21 cellular contexts compared by ENCODE assay signal in genomic region chr14:55926007-55926406, GRCh38.
DNase-seq lines count a peak whose midpoint lies in the region; ATAC-seq, FAIRE-seq and TF ChIP-seq lines count a peak whose summit lies in the region.
"Had no signal": no experiment of that assay in that cellular context is flagged by ENCODE, and none has a peak within 500 bp of the region (broad histone marks: within the 10 kb centered on the region; RNA-seq: fewer than 3 reads in every experiment).

No MANE protein-coding gene starts in this region.

- BruUV-seq in HepG2 (replicated peaks; lab: Mats Ljungman, UMichigan): no TSS peak

- ATAC-seq in HepG2 (peak; percentile 98), right lobe of liver (no peak), GM18907 (IDR thresholded peaks at IDR 0.05; ENCODE audit: unreplicated experiment) (no peak)

- TF ChIP-seq POLR2A in HepG2 (IDR thresholded peaks at IDR 0.05; ENCODE audit: insufficient read depth in 1 of 2, low read depth in 2 of 2, low read length in 2 of 2) (no peak), right lobe of liver (IDR thresholded peaks at IDR 0.05) (no peak)

- H3K4me1 ChIP-seq in HepG2 (ENCODE audit: insufficient read depth, low read length) (peaks cover 17% of the 10 kb centered on the region), right lobe of liver (no peaks in the 10 kb centered on the region), hepatocyte (ENCODE audit: insufficient read depth) (peaks cover 7% of the 10 kb centered on the region), MM.1S (ENCODE audit: low read length) (no peaks in the 10 kb centered on the region)

- CTCF ChIA-PET in HepG2 (lab: Yijun Ruan, JAX; ENCODE audit: low intra/inter-chr PET ratio, low total read pairs): no interaction called here

- H2AFZ ChIP-seq in HepG2 (ENCODE audit: low read length) (no peak overlapping the region), hepatocyte (no peak overlapping the region), MM.1S (ENCODE audit: low read length) (no peak overlapping the region)

- no peaks in the 10 kb centered on the region for H4K20me1 ChIP-seq in HepG2 (ENCODE audit: insufficient read depth, low read length)
- H4K20me1 ChIP-seq in hepatocyte (ENCODE audit: insufficient read depth, poor library complexity, severe bottlenecking): no peaks in the 10 kb centered on the region
- no peaks in the 10 kb centered on the region for H4K20me1 ChIP-seq in MM.1S (ENCODE audit: insufficient read depth, low read length)

- intact Hi-C loops in HepG2 (cut with micrococcal nuclease; ENCODE audit: unreplicated experiment) (no loop called here), right lobe of liver (cut with DNase I) (no loop called here)

- H3K9me3 ChIP-seq in HepG2 (ENCODE audit: low read length): no peaks in the 10 kb centered on the region
- H3K9me3 ChIP-seq in right lobe of liver: no peaks in the 10 kb centered on the region
- peaks cover 2% of the 10 kb centered on the region for H3K9me3 ChIP-seq in hepatocyte (ENCODE audit: low read depth)
- no peaks in the 10 kb centered on the region for H3K9me3 ChIP-seq in MM.1S (replicated peaks; ENCODE audit: insufficient read depth, low read length)
- H3K9me3 ChIP-seq: SK-N-SH had no signal

- H3K36me3 ChIP-seq in HepG2 (replicated peaks in 1 of 2; ENCODE audit: control insufficient read depth in 1 of 2, insufficient read depth in 2 of 2, low read length in 2 of 2) (no peaks in the 10 kb centered on the region), right lobe of liver (no peaks in the 10 kb centered on the region), hepatocyte (replicated peaks; ENCODE audit: insufficient read depth, low read depth) (no peaks in the 10 kb centered on the region), MM.1S (replicated peaks; ENCODE audit: insufficient read depth, low read length) (no peaks in the 10 kb centered on the region)
- H3K36me3 ChIP-seq: cardiac muscle cell had no signal

- TF ChIP-seq EP300 in HepG2 (IDR thresholded peaks at IDR 0.05; ENCODE audit: low read depth in 2 of 2, low read length in 2 of 2) (no peak), HepG2 (CRISPR knock-in tag; IDR thresholded peaks at IDR 0.05; ENCODE audit: borderline replicate concordance) (no peak)

- H3K4me3 ChIP-seq in HepG2 (replicated peaks in 1 of 3; ENCODE audit: insufficient read depth in 1 of 3, low read depth in 2 of 3, low read length in 3 of 3): no peak overlapping the region
- no peak overlapping the region for H3K4me3 ChIP-seq in right lobe of liver
- H3K4me3 ChIP-seq in hepatocyte: no peak overlapping the region
- no peak overlapping the region for H3K4me3 ChIP-seq in MM.1S (ENCODE audit: low read length)
- H3K4me3 ChIP-seq: cardiac muscle cell, skin epidermis had no signal

- peak; percentile 48 for FAIRE-seq in HepG2 (lab: Jason Lieb, UNC)
- FAIRE-seq: GM12892, TTC549 had no signal

- H3K4me2 ChIP-seq in HepG2 (ENCODE audit: low read depth, low read length): peak overlapping the region; percentile 45; the same call in 1 of the 2 replicates
- H3K4me2 ChIP-seq in hepatocyte: no peak overlapping the region
- H3K4me2 ChIP-seq in MM.1S (ENCODE audit: low read depth, low read length): no peak overlapping the region
- H3K4me2 ChIP-seq: SK-N-SH had no signal

- H3K27me3 ChIP-seq in HepG2 (ENCODE audit: control insufficient read depth in 1 of 2, insufficient read depth in 2 of 2, low read length in 2 of 2) (no peaks in the 10 kb centered on the region; a peak in 1 of 5 replicates), right lobe of liver (no peaks in the 10 kb centered on the region), hepatocyte (no peaks in the 10 kb centered on the region), MM.1S (replicated peaks; ENCODE audit: insufficient read depth, low read length) (no peaks in the 10 kb centered on the region)
- H3K27me3 ChIP-seq: cardiac muscle cell had no signal

- in situ Hi-C loops in HepG2 (cut with HindIII; ENCODE audit: extremely low pct_ligation_motif_present, low pct_unique_long_range_greater_than_20kb): no loop called here

- TF ChIP-seq CTCF in HepG2 (CRISPR knock-in tag; IDR thresholded peaks at IDR 0.05) (peak; percentile 43), right lobe of liver (IDR thresholded peaks at IDR 0.05) (no peak), hepatocyte (IDR thresholded peaks at IDR 0.05; ENCODE audit: poor library complexity) (no peak), MM.1S (IDR thresholded peaks at IDR 0.05; ENCODE audit: low read length) (no peak)

- no peaks in the 10 kb centered on the region for H3F3A ChIP-seq in MM.1S (ENCODE audit: insufficient read depth, low read length)

- 3% methylated on average over 6 of the region's 6 CpGs for WGBS in HepG2 (ENCODE audit: low lambda C conversion rate)
- WGBS in right lobe of liver (ENCODE audit: insufficient coverage, low coverage, low lambda C conversion rate, missing lambda C conversion rate): 43% methylated on average over 5 of the region's 6 CpGs
- WGBS in hepatocyte (ENCODE audit: low lambda C conversion rate, missing lambda C conversion rate): 73% methylated on average over 6 of the region's 6 CpGs

- no peak for TF ChIP-seq RAD21 in HepG2 (CRISPR knock-in tag; IDR thresholded peaks at IDR 0.05)

- POLR2A ChIA-PET in HepG2 (lab: Yijun Ruan, JAX): no interaction called here

- H3K9ac ChIP-seq in HepG2 (ENCODE audit: insufficient read depth, low read depth, low read length) (no peak overlapping the region), MM.1S (ENCODE audit: low read length) (no peak overlapping the region)
- H3K9ac ChIP-seq: SK-N-SH had no signal

- H3K9me2 ChIP-seq in hepatocyte (replicated peaks; ENCODE audit: insufficient read depth): no peaks in the 10 kb centered on the region
- no peaks in the 10 kb centered on the region for H3K9me2 ChIP-seq in MM.1S (replicated peaks; ENCODE audit: insufficient read depth, low read length)
- H3K9me2 ChIP-seq: SK-N-SH had no signal

- DNase-seq in HepG2 (ENCODE audit: low spot score) (peak; percentile 56), right lobe of liver (no peak), NCI-H510A treated with DMSO at 0.1 percent for 48 hours (lab: John Stamatoyannopoulos, UW) (peak; percentile 90), hepatocyte (ENCODE audit: low spot score) (peak; percentile 23), MM.1S (no peak), NCI-H1694 treated with DMSO at 0.1 percent for 48 hours (lab: John Stamatoyannopoulos, UW) (no peak), SW 1271 (lab: John Stamatoyannopoulos, UW) (no peak)
- DNase-seq: activated CD4-positive, alpha-beta T cell treated with anti-CD3 and anti-CD28 coated beads, Interleukin-2, amount 50 U/mL, for 1 hour; activated naive CD8-positive, alpha-beta T cell treated with anti-CD3 and anti-CD28 coated beads, Interleukin-2, amount 10 ng/mL, durations not matched to agents 7 days and 5 days; activated T-cell treated with anti-CD3 and anti-CD28 coated beads, Interleukin-2, amount 50 U/mL, for 1 hour; GDM1; NCI-H1436; OCI-M1; SK-N-SH; stimulated activated CD4-positive, alpha-beta T cell treated with anti-CD3 and anti-CD28 coated beads, Interleukin-4, amount 100 ng/mL, for 4 hours; trophoblast cell had no signal

- no peaks in the 10 kb centered on the region for H3K79me2 ChIP-seq in HepG2 (ENCODE audit: insufficient read depth, low read length)
- no peaks in the 10 kb centered on the region for H3K79me2 ChIP-seq in hepatocyte
- no peaks in the 10 kb centered on the region for H3K79me2 ChIP-seq in MM.1S (ENCODE audit: low read length)

- no peak overlapping the region for H3K27ac ChIP-seq in HepG2 (ENCODE audit: extremely low read length, insufficient read depth, low read length)
- H3K27ac ChIP-seq in right lobe of liver: no peak overlapping the region
- no peak overlapping the region for H3K27ac ChIP-seq in hepatocyte
- no peak overlapping the region for H3K27ac ChIP-seq in MM.1S (ENCODE audit: low read length)
- H3K27ac ChIP-seq: cardiac muscle cell, skin epidermis had no signal

TF ChIP-seq in HepG2, 621 proteins besides CTCF, POLR2A, EP300 and RAD21 (continues in another document):
- TF ChIP-seq SP1 (IDR thresholded peaks at IDR 0.05) (no peak), SP1 (CRISPR knock-in tag; IDR thresholded peaks at IDR 0.05) (no peak), SAP130 (CRISPR knock-in tag; IDR thresholded peaks at IDR 0.05; ENCODE audit: low read depth) (peak; percentile 40; the same call in 1 of the 2 replicates), ZBTB7B (CRISPR knock-in tag; IDR thresholded peaks at IDR 0.05) (no peak), RXRB (CRISPR knock-in tag; IDR thresholded peaks at IDR 0.05; ENCODE audit: borderline replicate concordance) (peak; percentile 19; the same call in 1 of the 2 replicates), NR2F6 (IDR thresholded peaks at IDR 0.05) (peak; percentile 69), NR2F6 (CRISPR knock-in tag; IDR thresholded peaks at IDR 0.05) (peak; percentile 83), ZFY (CRISPR knock-in tag; IDR thresholded peaks at IDR 0.05) (no peak), GABPA (IDR thresholded peaks at IDR 0.05; ENCODE audit: low read depth, low read length) (no peak), GABPA (CRISPR knock-in tag; IDR thresholded peaks at IDR 0.05; ENCODE audit: low read depth) (peak; percentile 30; the same call in 1 of the 2 replicates), ZNF549 (CRISPR knock-in tag; IDR thresholded peaks at IDR 0.05) (no peak), FOXA3 (CRISPR knock-in tag; IDR thresholded peaks at IDR 0.05) (peak; percentile 62), ZNF614 (CRISPR knock-in tag; IDR thresholded peaks at IDR 0.05; ENCODE audit: borderline replicate concordance) (0 out of 2 replicates have a peak, but pooled peaks have one; percentile 21), MIXL1 (CRISPR knock-in tag; IDR thresholded peaks at IDR 0.05) (0 out of 2 replicates have a peak, but pooled peaks have one; percentile 18), MXD3 (CRISPR knock-in tag; IDR thresholded peaks at IDR 0.05) (no peak), ZNF567 (CRISPR knock-in tag; IDR thresholded peaks at IDR 0.05; ENCODE audit: borderline replicate concordance) (no peak), NR2F1 (CRISPR knock-in tag; IDR thresholded peaks at IDR 0.05) (peak; percentile 50 to 66; a peak in 3 of 4 replicates), POLR2AphosphoS2 (IDR thresholded peaks at IDR 0.05; ENCODE audit: low read depth, low read length) (no peak)

Comparison
In these comparisons a context has a peak if more than half of its experiments do, and no peak if none do; other contexts are left out.
1. DNase-seq: peak in HepG2 (single experiment), NCI-H510A treated with DMSO at 0.1 percent for 48 hours (single experiment) and hepatocyte (single experiment); none in right lobe of liver (0 of 3), MM.1S (single experiment), NCI-H1694 treated with DMSO at 0.1 percent for 48 hours (single experiment) and SW 1271 (0 of 2).